17 cellular contexts compared by ENCODE assay signal in the genomic region with DNA sequence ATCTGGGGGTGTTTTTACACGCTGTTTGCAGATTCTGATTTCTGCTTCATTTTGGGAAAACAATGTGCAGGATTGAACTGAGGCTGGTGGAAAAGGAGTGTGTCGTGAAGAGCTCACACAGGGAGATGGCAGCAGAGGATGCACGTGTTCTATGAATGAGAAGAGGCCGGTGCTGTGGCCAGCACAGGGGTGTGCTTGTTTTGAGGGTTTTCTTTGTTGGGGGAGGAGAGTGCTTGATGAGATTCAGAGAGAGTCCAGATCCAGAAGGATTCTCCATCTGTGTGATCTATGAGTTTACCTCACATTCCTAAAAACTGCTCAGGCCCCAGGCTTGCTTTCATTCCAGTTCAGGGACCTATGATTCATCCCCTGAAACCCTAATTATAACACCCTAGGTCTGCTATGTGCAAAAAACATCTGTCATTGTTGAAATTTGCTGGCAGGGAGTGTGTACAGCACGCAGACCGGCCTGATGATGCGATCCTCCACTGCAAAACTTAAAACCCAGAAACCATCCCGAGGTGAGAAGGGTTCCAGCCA. TPM values are rescaled to one million over a fixed set of nuclear protein-coding genes. Genes with fewer than 3 reads are reported as not detected.
DNase-seq lines count a peak whose midpoint lies in the region; ATAC-seq, FAIRE-seq and TF ChIP-seq lines count a peak whose summit lies in the region.
"Had no signal": no experiment of that assay in that cellular context is flagged by ENCODE, and none has a peak within 500 bp of the region (broad histone marks: within the 10 kb centered on the region; RNA-seq: fewer than 3 reads in every experiment).

No MANE protein-coding gene starts in this region.

- H3K9me3 Mint-ChIP-seq in Calu3 (ENCODE audit: low read depth, unreplicated experiment) = peaks cover 3% of the 10 kb centered on the region

- peaks cover 36% of the 10 kb centered on the region for H3K4me1 Mint-ChIP-seq in Calu3 (ENCODE audit: low read depth, unreplicated experiment)

- ATAC-seq in HG02981 (IDR thresholded peaks at IDR 0.05; ENCODE audit: unreplicated experiment) = no peak
- ATAC-seq: left colon had no signal

- H3K27me3 Mint-ChIP-seq in Calu3 (ENCODE audit: unreplicated experiment) = no peaks in the 10 kb centered on the region

- no peaks in the 10 kb centered on the region for H3K36me3 Mint-ChIP-seq in Calu3 (ENCODE audit: insufficient read depth, unreplicated experiment)

- peak; percentile 87 for DNase-seq in DMS 273 (lab: John Stamatoyannopoulos, UW; ENCODE audit: unreplicated experiment)
- no peak for DNase-seq in HTR-8/SVneo (ENCODE audit: insufficient read length, low spot score)
- DNase-seq in amygdala (lab: John Stamatoyannopoulos, UW) = peak in 30 of 56 donors; percentile 13 to 72 (median 42)
- DNase-seq in left kidney (ENCODE audit: low read depth, low spot score) = peak; percentile 38
- no peak for DNase-seq in Calu3
- DNase-seq in epidermal melanocyte (ENCODE audit: insufficient read length, low spot score) = no peak
- no peak for DNase-seq in iPS-NIHi11 (ENCODE audit: low spot score)
- DNase-seq: activated CD4-positive, CD25-positive, alpha-beta regulatory T cell treated with anti-CD3 and anti-CD28 coated beads, Interleukin-2, amount 50 U/mL, for 72 hours; activated gamma-delta T cell treated with Interleukin-2 at 50 U/mL for 16 hours; cerebellar nuclear complex; Kasumi-1; left colon; NCI-H446 treated with DMSO at 0.1 percent for 48 hours; ovary; stimulated activated CD4-positive, alpha-beta T cell treated with anti-CD3 and anti-CD28 coated beads, Interleukin-2, amount 100 ng/mL, for 24 hours; stimulated activated naive CD4-positive, alpha-beta T cell had no signal

- intact Hi-C loops in Calu3 (cut with micrococcal nuclease; ENCODE audit: unreplicated experiment) = no loop called here

- no TSS peak for BruUV-seq in Calu3 (replicated peaks; lab: Mats Ljungman, UMichigan)

- FAIRE-seq in HTR-8/SVneo (lab: Jason Lieb, UNC) = peak; percentile 72

- CTCF ChIA-PET in Calu3 (lab: Charles Lee) = interaction anchor here (0.7 to 1.3 kb wide), 3 partner anchors 9 to 27 kb away, joined by 3 read pairs; no protein-coding TSS in a partner anchor

- no peak for TF ChIP-seq CTCF in Calu3 (IDR thresholded peaks at IDR 0.05; ENCODE audit: unreplicated experiment)

- no peak overlapping the region for H3K4me3 Mint-ChIP-seq in Calu3 (ENCODE audit: low read depth, unreplicated experiment)

- no peak overlapping the region for H3K27ac Mint-ChIP-seq in Calu3 (ENCODE audit: unreplicated experiment)

RNA-seq across cellular contexts. Expression of a gene that starts 12.1 kb away (rescaled TPM):
- 80.0 and 104 TPM in 2 replicates for total RNA-seq in Calu3 (2022)

Comparison
In these comparisons a context has a peak if more than half of its experiments do, and no peak if none do; other contexts are left out.
1. DNase-seq: peak in DMS 273 (single experiment), amygdala (30 of 56) and left kidney (single experiment); none in HTR-8/SVneo (single experiment), Calu3 (single experiment), epidermal melanocyte (single experiment) and iPS-NIHi11 (single experiment).